ENCODE assay signal across 14 cellular contexts in the genomic region with DNA sequence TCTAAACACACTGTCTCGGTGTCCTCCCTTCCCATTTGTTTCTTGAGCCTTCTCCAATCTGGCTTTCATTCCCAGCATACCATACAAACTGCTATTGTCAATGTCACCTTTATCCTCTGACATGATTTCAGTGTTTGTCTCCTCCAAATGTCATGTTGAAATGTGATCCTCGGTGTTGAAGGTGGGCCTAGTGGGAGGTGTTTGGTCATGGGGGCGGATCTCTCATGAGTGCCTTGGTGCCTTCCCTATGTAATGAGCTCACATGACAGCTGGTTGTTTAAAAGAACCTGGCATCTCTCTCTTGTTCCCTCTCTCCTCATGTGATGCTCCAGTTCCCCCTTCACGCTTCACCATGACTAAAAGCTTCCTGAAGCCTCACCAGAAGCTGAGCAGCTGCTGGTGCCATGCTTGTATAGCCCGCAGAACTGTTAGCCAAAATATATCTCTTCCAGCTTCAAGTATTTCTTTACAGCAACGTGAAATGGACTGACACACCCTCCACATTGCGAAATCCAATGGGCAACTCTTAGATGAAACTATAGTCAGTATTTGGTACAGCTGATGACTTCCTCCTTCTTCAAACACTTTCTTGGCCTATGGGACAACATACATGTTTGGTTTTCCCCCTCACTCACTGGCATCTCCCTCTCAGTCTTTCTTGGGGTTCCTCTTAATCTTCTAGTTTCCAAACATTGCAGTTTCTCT. TPM values are rescaled to one million over a fixed set of nuclear protein-coding genes. Genes with fewer than 3 reads are reported as not detected.
DNase-seq lines count a peak whose midpoint lies in the region; ATAC-seq, FAIRE-seq and TF ChIP-seq lines count a peak whose summit lies in the region.
"Had no signal": no experiment of that assay in that cellular context is flagged by ENCODE, and none has a peak within 500 bp of the region (broad histone marks: within the 10 kb centered on the region; RNA-seq: fewer than 3 reads in every experiment).

No MANE protein-coding gene starts in this region.

- no peaks in the 10 kb centered on the region for H3K23me2 ChIP-seq in H9 (ENCODE audit: insufficient read length, low read depth, low read length, poor library complexity, severe bottlenecking)

- no peak overlapping the region for H2AK5ac ChIP-seq in H9 (ENCODE audit: insufficient read length, low read length)

- H3K9me3 ChIP-seq in H9 (ENCODE audit: control insufficient read depth, low read depth, low read length) (no peaks in the 10 kb centered on the region), sigmoid colon (no peaks in the 10 kb centered on the region)
- H3K9me3 ChIP-seq: esophagus squamous epithelium had no signal

- no peak overlapping the region for H3K4me2 ChIP-seq in H9 (ENCODE audit: insufficient read depth, insufficient read length, low read length)

- H3K23ac ChIP-seq in H9 (ENCODE audit: insufficient read length, low read depth, low read length), result no peak overlapping the region

- no peak for TF ChIP-seq EP300 in sigmoid colon (IDR thresholded peaks at IDR 0.05)

- no peaks in the 10 kb centered on the region for H3K79me2 ChIP-seq in H9 (ENCODE audit: insufficient read depth, low read length)

- no peak overlapping the region for H3K9ac ChIP-seq in H9 (ENCODE audit: extremely low read depth, insufficient read length, low read length)

- no peak overlapping the region for H3K18ac ChIP-seq in H9 (ENCODE audit: insufficient read length, low read depth, low read length)

- H2BK120ac ChIP-seq in H9 (ENCODE audit: low read depth, low read length, poor library complexity, severe bottlenecking), result no peak overlapping the region

- H3K36me3 Mint-ChIP-seq in H9 (ENCODE audit: insufficient read depth in 1 of 3, low read depth in 3 of 3), result no peaks in the 10 kb centered on the region

- H2BK5ac ChIP-seq in H9 (ENCODE audit: insufficient read length, low read length), result no peak overlapping the region

- H3K79me1 ChIP-seq in H9 (ENCODE audit: insufficient read depth, low read depth, low read length, poor library complexity, severe bottlenecking), result no peaks in the 10 kb centered on the region

- H2BK15ac ChIP-seq in H9 (ENCODE audit: low read depth, low read length), result no peak overlapping the region

- H3K56ac ChIP-seq in H9 (ENCODE audit: insufficient read length, low read depth, low read length), result no peak overlapping the region

- no peak overlapping the region for H3K4me3 Mint-ChIP-seq in H9

- H3K4me1 ChIP-seq in H9 (ENCODE audit: insufficient read depth, low read length), result no peaks in the 10 kb centered on the region; the same call in 1 of the 2 replicates
- no peaks in the 10 kb centered on the region for H3K4me1 ChIP-seq in sigmoid colon
- H3K4me1 ChIP-seq: esophagus squamous epithelium had no signal

- no peaks in the 10 kb centered on the region for H3K36me3 ChIP-seq in sigmoid colon
- H3K36me3 ChIP-seq: esophagus squamous epithelium had no signal

- H2BK12ac ChIP-seq in H9 (ENCODE audit: insufficient read length, low read depth, low read length), result no peak overlapping the region

- peak; percentile 68 for ATAC-seq in left ventricle myocardium superior

- no peak overlapping the region for H2AFZ ChIP-seq in H9 (ENCODE audit: low read length)

- intact Hi-C loops in left ventricle myocardium superior (cut with micrococcal nuclease), result loop anchor here (10.0 kb wide), 1 partner anchor 421 kb away; no protein-coding TSS in a partner anchor
- intact Hi-C loops in sigmoid colon (cut with DNase I), result no loop called here

- H4K20me1 ChIP-seq in H9 (ENCODE audit: control insufficient read depth, insufficient read depth, insufficient read length), result no peaks in the 10 kb centered on the region

- H3K4me1 Mint-ChIP-seq in H9, result peaks cover 0 to 4% of the 10 kb centered on the region in 2 experiments; a peak in 2 of 4 replicates

- H3T11ph ChIP-seq in H9 (ENCODE audit: low read length), result no peak overlapping the region

- no peak overlapping the region for H4K5ac ChIP-seq in H9 (ENCODE audit: insufficient read length, low read depth, low read length)

- H3K27me3 ChIP-seq in H9 (ENCODE audit: insufficient read depth, low read length), result no peaks in the 10 kb centered on the region
- H3K27me3 ChIP-seq in sigmoid colon, result no peaks in the 10 kb centered on the region
- H3K27me3 ChIP-seq: esophagus squamous epithelium had no signal

- TF ChIP-seq CTCF in H9 (conservative IDR thresholded peaks at IDR 0.05), result no peak
- TF ChIP-seq CTCF in sigmoid colon (IDR thresholded peaks at IDR 0.05), result no peak

- H3K27me3 Mint-ChIP-seq in H9 (ENCODE audit: low read depth), result no peaks in the 10 kb centered on the region

- H3K4me3 ChIP-seq in sigmoid colon, result no peak overlapping the region
- H3K4me3 ChIP-seq: esophagus squamous epithelium had no signal

- no peak overlapping the region for H4K91ac ChIP-seq in H9 (ENCODE audit: insufficient read length, low read depth, low read length)

- H3K9me3 Mint-ChIP-seq in H9, result no peaks in the 10 kb centered on the region

- no CpG with 5 or more reads among the region's 7 CpGs for WGBS in H9 (ENCODE audit: extremely low coverage, insufficient read length, low lambda C conversion rate)
- 82 to 89% methylated on average over 7 of the region's 7 CpGs for WGBS in sigmoid colon, 2 donors

- H4K8ac ChIP-seq in H9 (replicated peaks; ENCODE audit: insufficient read length, low read depth, low read length), result no peak overlapping the region

- no peak overlapping the region for H3K14ac ChIP-seq in H9 (ENCODE audit: insufficient read depth, low read length)

- TF ChIP-seq POLR2A in GM12891 (IDR thresholded peaks at IDR 0.05; ENCODE audit: low read depth, low read length) (no peak), sigmoid colon (IDR thresholded peaks at IDR 0.05) (no peak)

- H3K27ac ChIP-seq in H9 (ENCODE audit: insufficient read length, low read depth, low read length) (no peak overlapping the region), sigmoid colon (no peak overlapping the region)
- H3K27ac ChIP-seq: esophagus squamous epithelium had no signal

- no peak for DNase-seq in GM12891 (ENCODE audit: insufficient read length, low spot score)
- DNase-seq in H9, result peak; percentile 32
- peak; percentile 60 for DNase-seq in OCI-M1 (lab: John Stamatoyannopoulos, UW)
- no peak for DNase-seq in left ventricle myocardium superior
- no peak for DNase-seq in NCI-H226
- no peak for DNase-seq in activated CD4-positive, alpha-beta T cell treated with anti-CD3 and anti-CD28 coated beads, Interleukin-2, amount 50 U/mL, for 48 hours
- no peak for DNase-seq in sigmoid colon
- DNase-seq: activated CD4-positive, alpha-beta T cell treated with anti-CD3 and anti-CD28 coated beads, Interleukin-2, amount 50 U/mL, for 4 hours; activated naive CD4-positive, alpha-beta T cell; central memory CD4-positive, alpha-beta T cell; esophagus squamous epithelium; KBM-7; NCI-H1092 treated with DMSO at 0.1 percent for 48 hours; nucleus accumbens had no signal

- no peak overlapping the region for H2BK20ac ChIP-seq in H9 (ENCODE audit: low read depth, low read length, poor library complexity, severe bottlenecking)

- H3K27ac Mint-ChIP-seq in H9, result no peak overlapping the region; a peak in 1 of 7 replicates

- FAIRE-seq in GM12891 (lab: Jason Lieb, UNC), result peak; percentile 69

- no peak overlapping the region for H3K4ac ChIP-seq in H9 (ENCODE audit: low read depth, low read length)

TF ChIP-seq in GM12891, 5 proteins besides CTCF, POLR2A, EP300 and RAD21:
- no peak for TF ChIP-seq POU2F2 (IDR thresholded peaks at IDR 0.05; ENCODE audit: low read depth, low read length)
- TF ChIP-seq POLR2AphosphoS5 (IDR thresholded peaks at IDR 0.05; ENCODE audit: low read depth, low read length), result no peak
- TF ChIP-seq SPI1 (IDR thresholded peaks at IDR 0.05; ENCODE audit: low read depth, low read length), result no peak
- TF ChIP-seq TAF1 (IDR thresholded peaks at IDR 0.05; ENCODE audit: low read depth, low read length), result no peak
- no peak for TF ChIP-seq PAX5 (IDR thresholded peaks at IDR 0.05; ENCODE audit: insufficient read depth, low read length, severe bottlenecking)

RNA-seq across cellular contexts. Expression of gene RNLS, which starts 27.8 kb away (rescaled TPM):
- polyA plus RNA-seq in GM12891 (2012; ENCODE audit: low read depth, missing spikeins), result 4.9 TPM
- 7.3 and 7.5 TPM in 2 replicates for total RNA-seq in H9 (2021)
- 23.1 TPM for total RNA-seq in left ventricle myocardium superior
- 10 to 100 TPM in 1 of 4 donors, 1 to 10 TPM in 3; 3.9 to 13.6 (median 8.4) TPM for total RNA-seq in sigmoid colon
- polyA plus RNA-seq in sigmoid colon, result 10 to 100 TPM in 2 of 3 donors, 1 to 10 TPM in 1; 8.6 to 19.2 (median 17.3) TPM

RNA-seq across cellular contexts. Expression of gene LIPJ, which starts 31.2 kb away (rescaled TPM):
- polyA plus RNA-seq in GM12891 (2012; ENCODE audit: low read depth, missing spikeins), result not detected
- total RNA-seq in H9 (2021), result not detected in 2 replicates
- not detected for total RNA-seq in left ventricle myocardium superior
- total RNA-seq in sigmoid colon, result under 1 TPM in 2 of 4 donors, not detected in 2; 0.16 to 0.36 TPM
- polyA plus RNA-seq in sigmoid colon, result 1 to 10 TPM in 1 of 3 donors, not detected in 2; 1.2 TPM

Comparison
In these comparisons a context has a peak if more than half of its experiments do, and no peak if none do; other contexts are left out.
1. DNase-seq: peak in H9 (single experiment) and OCI-M1 (single experiment); none in GM12891 (single experiment), left ventricle myocardium superior (single experiment), NCI-H226 (single experiment), activated CD4-positive, alpha-beta T cell treated with anti-CD3 and anti-CD28 coated beads, Interleukin-2, amount 50 U/mL, for 48 hours (0 of 2) and sigmoid colon (single experiment).